27 cellular contexts compared by ENCODE assay signal in genomic region chr18:38872342-38872741, GRCh38.
"Had no signal": no experiment of that assay in that cellular context is flagged by ENCODE, and none has a peak within 500 bp of the region (broad histone marks: within the 10 kb centered on the region; RNA-seq: fewer than 3 reads in every experiment).

No MANE protein-coding gene starts in this region.

- H3K4me1 ChIP-seq: ascending aorta had no signal

- H3K27me3 ChIP-seq: ascending aorta, cardiac muscle cell had no signal

- H3K27ac ChIP-seq: ascending aorta, cardiac muscle cell, VCaP had no signal

- H3K36me3 ChIP-seq: ascending aorta, cardiac muscle cell had no signal

- H3K4me3 ChIP-seq: ascending aorta, cardiac muscle cell had no signal

- ATAC-seq: activated CD8-positive, alpha-beta T cell treated with anti-CD3 and anti-CD28 coated beads for 36 hours; activated naive CD8-positive, alpha-beta T cell treated with anti-CD3 and anti-CD28 coated beads, Interleukin-2, amount 50 U/mL, for 24 hours had no signal

- DNase-seq: activated B cell treated with CpG ODN at 0.5 μM for 24 hours; activated CD4-positive, alpha-beta memory T cell treated with anti-CD3 and anti-CD28 coated beads for 36 hours; activated CD4-positive, alpha-beta T cell treated with anti-CD3 and anti-CD28 coated beads for 4 hours; activated CD4-positive, alpha-beta T cell treated with anti-CD3 and anti-CD28 coated beads, Interleukin-2, amount 10 ng/mL, durations not matched to agents 24 days and 14 days; activated CD4-positive, alpha-beta T cell treated with anti-CD3 and anti-CD28 coated beads, Interleukin-2, amount 50 U/mL, for 1 hour; activated CD4-positive, alpha-beta T cell treated with anti-CD3 and anti-CD28 coated beads, Interleukin-2, amount 50 U/mL, for 4 hours; activated CD4-positive, CD25-positive, alpha-beta regulatory T cell treated with anti-CD3 and anti-CD28 coated beads, Interleukin-2, amount 50 U/mL, for 72 hours; activated CD8-positive, alpha-beta memory T cell treated with anti-CD3 and anti-CD28 coated beads, Interleukin-2, amount 50 U/mL, for 4 hours; activated CD8-positive, alpha-beta T cell treated with anti-CD3 and anti-CD28 coated beads for 36 hours; activated effector memory CD4-positive, alpha-beta T cell treated with Interleukin-2 at 50 U/mL for 16 hours; activated gamma-delta T cell; activated naive CD4-positive, alpha-beta T cell treated with anti-CD3 and anti-CD28 coated beads, Interleukin-2, amount 10 ng/mL, durations not matched to agents 7 days and 5 days; activated naive CD4-positive, alpha-beta T cell treated with Interleukin-2 at 50 U/mL for 16 hours; activated naive CD8-positive, alpha-beta T cell treated with anti-CD3 and anti-CD28 coated beads, Interleukin-2, amount 10 ng/mL, durations not matched to agents 7 days and 5 days; activated naive CD8-positive, alpha-beta T cell treated with anti-CD3 and anti-CD28 coated beads, Interleukin-2, amount 50 U/mL, for 24 hours; activated T-cell treated with anti-CD3 and anti-CD28 coated beads for 4 hours; activated T-cell treated with anti-CD3 and anti-CD28 coated beads, Interleukin-2, amount 50 U/mL, for 1 hour; activated T-cell treated with anti-CD3 and anti-CD28 coated beads, Interleukin-2, amount 50 U/mL, for 48 hours; amygdala; anterior cingulate cortex; caudate nucleus; cerebellar nuclear complex; T-helper 2 cell; T-helper 9 cell had no signal

- H3K9me3 ChIP-seq: ascending aorta had no signal
